In genomic region chr4:3045500-3045850, GRCh38 we compare ENCODE assay signal across 8 cellular contexts. TPM values are rescaled to one million over a fixed set of nuclear protein-coding genes. Genes with fewer than 3 reads are reported as not detected.
DNase-seq lines count a peak whose midpoint lies in the region; FAIRE-seq and TF ChIP-seq lines count a peak whose summit lies in the region.

No MANE protein-coding gene starts in this region.

- H3K27ac Mint-ChIP-seq in dendritic cell treated with granulocyte-macrophage colony-stimulating factor and Interleukin-4, amounts not matched to agents 40 ng/mL and 50 ng/mL, for 4 days: peak overlapping the region; percentile 62
- H3K27ac Mint-ChIP-seq in neural progenitor cell: no peak overlapping the region

- H3K27me3 Mint-ChIP-seq in dendritic cell treated with granulocyte-macrophage colony-stimulating factor and Interleukin-4, amounts not matched to agents 40 ng/mL and 50 ng/mL, for 4 days: peaks cover 12% of the 10 kb centered on the region
- H3K27me3 Mint-ChIP-seq in neural progenitor cell (ENCODE audit: insufficient read depth, low read depth): peaks cover 4% of the 10 kb centered on the region

- no peak for TF ChIP-seq CTCF in neural progenitor cell (IDR thresholded peaks at IDR 0.05)

- H3K4me2 ChIP-seq in neural progenitor cell: no peak overlapping the region

- H4K20me1 ChIP-seq in neural progenitor cell (ENCODE audit: low read depth): no peaks in the 10 kb centered on the region

- peak overlapping the region; percentile 28 for H3K4me3 Mint-ChIP-seq in dendritic cell treated with granulocyte-macrophage colony-stimulating factor and Interleukin-4, amounts not matched to agents 40 ng/mL and 50 ng/mL, for 4 days
- H3K4me3 Mint-ChIP-seq in neural progenitor cell: no peak overlapping the region

- H3K9me3 ChIP-seq in neural progenitor cell (ENCODE audit: low read depth): no peaks in the 10 kb centered on the region

- DNase-seq in GM18507 (ENCODE audit: extremely low spot score, insufficient read length, low read depth) (no peak), COLO668 (lab: John Stamatoyannopoulos, UW; ENCODE audit: unreplicated experiment) (no peak), putamen (ENCODE audit: low spot score) (no peak), neural progenitor cell (ENCODE audit: low spot score) (no peak), hippocampal formation (lab: John Stamatoyannopoulos, UW) (no peak)
- DNase-seq in activated CD4-positive, alpha-beta T cell treated with anti-CD3 and anti-CD28 coated beads for 48 hours: peak; percentile 76
- peak; percentile 69 for DNase-seq in stimulated activated CD4-positive, alpha-beta T cell treated with anti-CD3 and anti-CD28 coated beads, Interleukin-15, amount 100 ng/mL, for 24 hours

- no peaks in the 10 kb centered on the region for H3K9me3 Mint-ChIP-seq in dendritic cell treated with granulocyte-macrophage colony-stimulating factor and Interleukin-4, amounts not matched to agents 40 ng/mL and 50 ng/mL, for 4 days
- H3K9me3 Mint-ChIP-seq in neural progenitor cell: no peaks in the 10 kb centered on the region

- H3K9ac ChIP-seq in neural progenitor cell: no peak overlapping the region

- peaks cover 58% of the 10 kb centered on the region for H3K4me1 Mint-ChIP-seq in dendritic cell treated with granulocyte-macrophage colony-stimulating factor and Interleukin-4, amounts not matched to agents 40 ng/mL and 50 ng/mL, for 4 days (ENCODE audit: low read depth)
- H3K4me1 Mint-ChIP-seq in neural progenitor cell: no peaks in the 10 kb centered on the region

- H3K79me2 ChIP-seq in neural progenitor cell (ENCODE audit: low read depth): no peaks in the 10 kb centered on the region

- no peaks in the 10 kb centered on the region for H3K36me3 Mint-ChIP-seq in dendritic cell treated with granulocyte-macrophage colony-stimulating factor and Interleukin-4, amounts not matched to agents 40 ng/mL and 50 ng/mL, for 4 days (ENCODE audit: low read depth)
- no peaks in the 10 kb centered on the region for H3K36me3 Mint-ChIP-seq in neural progenitor cell

- no peaks in the 10 kb centered on the region for H3K4me1 ChIP-seq in neural progenitor cell

- H2AFZ ChIP-seq in neural progenitor cell (replicated peaks): no peak overlapping the region

- no peak overlapping the region for H3K4me3 ChIP-seq in neural progenitor cell

- H3K27ac ChIP-seq in neural progenitor cell: no peak overlapping the region

- H3K36me3 ChIP-seq in neural progenitor cell: no peaks in the 10 kb centered on the region

- intact Hi-C loops in dendritic cell treated with granulocyte-macrophage colony-stimulating factor and Interleukin-4, amounts not matched to agents 40 ng/mL and 50 ng/mL, for 4 days (cut with micrococcal nuclease): no loop called here

- peak; percentile 90 for FAIRE-seq in GM18507 (lab: Jason Lieb, UNC)

- no peaks in the 10 kb centered on the region for H3K27me3 ChIP-seq in neural progenitor cell

- no peaks in the 10 kb centered on the region for H3F3A ChIP-seq in neural progenitor cell (ENCODE audit: low read depth)

RNA-seq across cellular contexts. Expression of gene HTT-AS, which starts 28.9 kb away (rescaled TPM):
- not detected in 2 replicates for total RNA-seq in neural progenitor cell (ENCODE audit: low replicate concordance)

RNA-seq across cellular contexts. Expression of gene HTT, which starts 29.0 kb away (rescaled TPM):
- 38.9 and 40.2 TPM in 2 replicates for total RNA-seq in neural progenitor cell (ENCODE audit: low replicate concordance)

Comparison
In these comparisons a context has a peak if more than half of its experiments do, and no peak if none do; other contexts are left out.
1. DNase-seq: peak in activated CD4-positive, alpha-beta T cell treated with anti-CD3 and anti-CD28 coated beads for 48 hours (single experiment) and stimulated activated CD4-positive, alpha-beta T cell treated with anti-CD3 and anti-CD28 coated beads, Interleukin-15, amount 100 ng/mL, for 24 hours (single experiment); none in GM18507 (single experiment), COLO668 (single experiment), putamen (single experiment), neural progenitor cell (single experiment) and hippocampal formation (0 of 2).